Comparison of ENCODE assay signal across 24 cellular contexts in the genomic region with DNA sequence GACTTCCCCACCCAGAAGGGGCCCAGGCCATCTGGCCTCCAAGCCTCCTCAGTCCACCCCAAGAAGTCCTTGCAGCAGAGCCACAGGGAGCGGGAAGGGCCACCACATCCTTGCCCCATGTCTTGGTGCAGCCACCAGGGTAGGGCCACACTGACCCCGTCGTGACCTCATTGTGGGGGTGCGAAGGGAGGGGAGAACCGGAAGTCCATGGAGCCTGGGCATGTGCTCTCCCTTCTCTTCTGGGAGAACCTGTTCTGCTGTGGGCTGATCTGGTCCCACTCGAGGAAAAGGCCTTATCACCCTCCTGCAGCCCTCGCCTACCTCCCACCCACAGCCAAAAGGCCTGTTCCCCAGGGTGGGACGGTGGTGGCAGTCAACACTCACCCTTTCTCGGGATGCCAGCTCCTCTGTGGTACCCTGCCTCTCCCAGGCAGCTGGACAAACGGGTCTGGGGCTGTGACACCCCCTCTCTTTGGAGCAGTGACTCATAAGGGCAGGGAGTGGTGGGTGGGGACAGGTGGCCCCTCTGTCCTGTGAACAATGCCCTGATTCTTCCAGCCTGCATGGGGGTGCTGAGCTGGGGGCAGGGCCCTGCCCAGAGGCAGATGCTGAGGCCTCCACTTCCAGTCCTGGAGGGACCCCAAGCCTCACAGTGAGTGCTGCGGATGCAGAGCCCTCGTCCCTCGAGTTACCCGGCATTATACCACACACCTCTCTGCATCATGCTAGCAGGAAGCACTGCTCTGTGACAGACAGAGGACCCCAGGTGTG. TPM values are rescaled to one million over a fixed set of nuclear protein-coding genes. Genes with fewer than 3 reads are reported as not detected.
DNase-seq lines count a peak whose midpoint lies in the region; ATAC-seq and TF ChIP-seq lines count a peak whose summit lies in the region.
"Had no signal": no experiment of that assay in that cellular context is flagged by ENCODE, and none has a peak within 500 bp of the region (broad histone marks: within the 10 kb centered on the region; RNA-seq: fewer than 3 reads in every experiment).

No MANE protein-coding gene starts in this region.

- WGBS in mammary epithelial cell (ENCODE audit: low coverage, missing lambda C conversion rate), result 43% methylated on average over 9 of the region's 14 CpGs

- H3F3A ChIP-seq in PC-3 (ENCODE audit: low read length, unreplicated experiment), result no peaks in the 10 kb centered on the region

- H3K27ac ChIP-seq in mammary epithelial cell (ENCODE audit: insufficient read depth, low read depth, low read length) (no peak overlapping the region), PC-3 (ENCODE audit: low read length) (no peak overlapping the region), upper lobe of right lung (peak overlapping the region; percentile 47)
- H3K27ac ChIP-seq: adrenal gland, breast epithelium had no signal

- H3K79me2 ChIP-seq in mammary epithelial cell (ENCODE audit: insufficient read depth, low read length), result no peaks in the 10 kb centered on the region
- no peaks in the 10 kb centered on the region for H3K79me2 ChIP-seq in PC-3 (ENCODE audit: low read length)

- no peak for TF ChIP-seq CTCF in mammary epithelial cell (conservative IDR thresholded peaks at IDR 0.05 in 1 of 2, IDR thresholded peaks at IDR 0.05 in 1 of 2; ENCODE audit: extremely low read depth in 1 of 2, insufficient read depth in 1 of 2, low read depth in 1 of 2, low read length in 2 of 2)
- TF ChIP-seq CTCF in MCF 10A (IDR thresholded peaks at IDR 0.05; ENCODE audit: unreplicated experiment), result no peak
- TF ChIP-seq CTCF in PC-3 (conservative IDR thresholded peaks at IDR 0.05; ENCODE audit: low read depth, low read length), result no peak
- TF ChIP-seq CTCF in upper lobe of right lung (IDR thresholded peaks at IDR 0.05), result no peak

- H3K4me1 ChIP-seq in mammary epithelial cell (ENCODE audit: insufficient read depth, low read length), result peaks cover 22% of the 10 kb centered on the region
- peaks cover 21% of the 10 kb centered on the region for H3K4me1 ChIP-seq in PC-3 (ENCODE audit: insufficient read depth, low read length)
- peaks cover 3% of the 10 kb centered on the region for H3K4me1 ChIP-seq in upper lobe of right lung
- H3K4me1 ChIP-seq: breast epithelium had no signal

- DNase-seq in mammary epithelial cell (peak; percentile 15), MCF 10A (ENCODE audit: unreplicated experiment) (no peak), PC-3 (peak; percentile 30), left lobe of liver (ENCODE audit: low spot score) (peak; percentile 45), upper lobe of right lung (peak; percentile 85), NCI-H510A (lab: John Stamatoyannopoulos, UW) (no peak), SHP77 (lab: John Stamatoyannopoulos, UW) (no peak)
- DNase-seq: ACHN; activated CD4-positive, alpha-beta T cell treated with anti-CD3 and anti-CD28 coated beads for 48 hours; activated effector memory CD4-positive, alpha-beta T cell treated with Interleukin-2 at 50 U/mL for 16 hours; CD4-positive, alpha-beta T cell; DND-41; NCI-H1417 treated with DMSO at 0.1 percent for 48 hours; NCI-H82; small intestine; stimulated activated CD4-positive, alpha-beta T cell treated with anti-CD3 and anti-CD28 coated beads, Interleukin-4, amount 100 ng/mL, for 24 hours; SW 1271 had no signal

- H3K9ac ChIP-seq in mammary epithelial cell (ENCODE audit: insufficient read depth, low read length), result no peak overlapping the region
- H3K9ac ChIP-seq in PC-3 (ENCODE audit: low read length), result no peak overlapping the region

- no peaks in the 10 kb centered on the region for H3K9me2 ChIP-seq in PC-3 (replicated peaks; ENCODE audit: low read length)

- peak; percentile 32; the same call in 1 of the 2 replicates for ATAC-seq in PC-3
- ATAC-seq in left lobe of liver, result no peak
- peak; percentile 50 for ATAC-seq in upper lobe of right lung
- ATAC-seq in GM21423 (IDR thresholded peaks at IDR 0.05; ENCODE audit: unreplicated experiment), result no peak

- H3K27me3 ChIP-seq in mammary epithelial cell (ENCODE audit: insufficient read depth, low read length) (no peaks in the 10 kb centered on the region), PC-3 (ENCODE audit: low read length) (no peaks in the 10 kb centered on the region), upper lobe of right lung (no peaks in the 10 kb centered on the region)
- H3K27me3 ChIP-seq: adrenal gland, breast epithelium had no signal

- H3K4me3 Mint-ChIP-seq in MCF 10A (ENCODE audit: unreplicated experiment), result no peak overlapping the region
- H3K4me3 Mint-ChIP-seq: CD4-positive, alpha-beta T cell; nephron had no signal

- no peaks in the 10 kb centered on the region for H3K27me3 Mint-ChIP-seq in MCF 10A (ENCODE audit: insufficient read depth, unreplicated experiment)
- H3K27me3 Mint-ChIP-seq: CD4-positive, alpha-beta T cell had no signal

- H3K4me1 Mint-ChIP-seq in MCF 10A (ENCODE audit: insufficient read depth, unreplicated experiment), result peaks cover 11% of the 10 kb centered on the region
- H3K4me1 Mint-ChIP-seq: nephron had no signal

- dilution Hi-C loops in mammary epithelial cell (cut with HindIII; ENCODE audit: low sequenced_read_pairs), result no loop called here

- no peak overlapping the region for H3K27ac Mint-ChIP-seq in MCF 10A (ENCODE audit: low read depth, unreplicated experiment)
- H3K27ac Mint-ChIP-seq: CD4-positive, alpha-beta T cell; nephron; progenitor cell of endocrine pancreas had no signal

- intact Hi-C loops in mammary epithelial cell (cut with micrococcal nuclease), result no loop called here
- intact Hi-C loops in MCF 10A (cut with micrococcal nuclease), result no loop called here
- intact Hi-C loops in PC-3 (cut with micrococcal nuclease), result no loop called here
- intact Hi-C loops in upper lobe of right lung (cut with DNase I), result no loop called here

- in situ Hi-C loops in mammary epithelial cell (cut with MboI; ENCODE audit: low sequenced_read_pairs in 2 of 2), result no loop called here

- H3K4me3 ChIP-seq in mammary epithelial cell (replicated peaks in 1 of 3; ENCODE audit: insufficient read depth in 1 of 3, low read depth in 2 of 3, low read length in 3 of 3) (no peak overlapping the region), PC-3 (ENCODE audit: low read length) (no peak overlapping the region), upper lobe of right lung (no peak overlapping the region)
- H3K4me3 ChIP-seq: adrenal gland, breast epithelium had no signal

- no peaks in the 10 kb centered on the region for H3K9me3 Mint-ChIP-seq in MCF 10A (ENCODE audit: unreplicated experiment)
- H3K9me3 Mint-ChIP-seq: CD4-positive, alpha-beta T cell had no signal

- H3K36me3 ChIP-seq in mammary epithelial cell (ENCODE audit: insufficient read depth, low read length), result no peaks in the 10 kb centered on the region
- H3K36me3 ChIP-seq in PC-3 (ENCODE audit: low read depth, low read length), result no peaks in the 10 kb centered on the region
- H3K36me3 ChIP-seq in upper lobe of right lung, result no peaks in the 10 kb centered on the region
- H3K36me3 ChIP-seq: adrenal gland, breast epithelium had no signal

- H4K20me1 ChIP-seq in mammary epithelial cell (ENCODE audit: insufficient read depth, low read length) (no peaks in the 10 kb centered on the region), PC-3 (ENCODE audit: low read length) (no peaks in the 10 kb centered on the region)

- POLR2A ChIA-PET in MCF 10A (lab: Yijun Ruan, JAX) (no interaction called here), PC-3 (lab: Charles Lee; ENCODE audit: unreplicated experiment) (no interaction called here)

- BruUV-seq in mammary epithelial cell (replicated peaks; lab: Mats Ljungman, UMichigan) (no TSS peak), MCF 10A (replicated peaks; lab: Mats Ljungman, UMichigan) (no TSS peak), PC-3 (replicated peaks; lab: Mats Ljungman, UMichigan) (no TSS peak)

- H3K9me3 ChIP-seq in mammary epithelial cell (replicated peaks; ENCODE audit: insufficient read depth, low read length), result no peaks in the 10 kb centered on the region
- H3K9me3 ChIP-seq in PC-3 (ENCODE audit: low read length), result no peaks in the 10 kb centered on the region
- H3K9me3 ChIP-seq in upper lobe of right lung, result no peaks in the 10 kb centered on the region
- H3K9me3 ChIP-seq: adrenal gland had no signal

- H2AFZ ChIP-seq in mammary epithelial cell (ENCODE audit: low read depth, low read length) (no peak overlapping the region), PC-3 (ENCODE audit: low read length) (no peak overlapping the region)

- H3K4me2 ChIP-seq in mammary epithelial cell (ENCODE audit: insufficient read depth, low read depth, low read length) (no peak overlapping the region), PC-3 (ENCODE audit: low read length) (no peak overlapping the region)

- CTCF ChIA-PET in mammary epithelial cell (lab: Charles Lee; ENCODE audit: low non-redundant PET), result no interaction called here
- CTCF ChIA-PET in MCF 10A (lab: Yijun Ruan, JAX), result interaction anchor here (0.7 to 1.1 kb wide), 2 partner anchors 47 to 54 kb away, joined by 4 to 6 read pairs; no protein-coding TSS in a partner anchor
- CTCF ChIA-PET in PC-3 (lab: Charles Lee), result no interaction called here

- H3K36me3 Mint-ChIP-seq in MCF 10A (ENCODE audit: insufficient read depth, unreplicated experiment), result peaks cover 5% of the 10 kb centered on the region

RNA-seq across cellular contexts. Expression of a gene that starts 14.6 kb away (rescaled TPM):
- total RNA-seq in mammary epithelial cell (100 to 1,000 TPM; 550 to 659 TPM), MCF 10A (2022) (366 and 367 TPM in 2 replicates), PC-3 (2014; rRNA removed) (308 and 358 TPM in 2 replicates), left lobe of liver (564 TPM), upper lobe of right lung (2,038 TPM)
- 569 TPM for polyA plus RNA-seq in mammary epithelial cell
- polyA minus RNA-seq in mammary epithelial cell, result 834 TPM

RNA-seq across cellular contexts. Expression of a gene that starts 27.9 kb away (rescaled TPM):
- total RNA-seq in mammary epithelial cell (10 to 100 TPM; 10.2 to 32.3 TPM), MCF 10A (2022) (1.9 and 2.0 TPM in 2 replicates), PC-3 (2014; rRNA removed) (0.58 and 1.4 TPM in 2 replicates), left lobe of liver (15.7 TPM), upper lobe of right lung (7.9 TPM)
- polyA plus RNA-seq in mammary epithelial cell, result 8.2 TPM
- polyA minus RNA-seq in mammary epithelial cell, result 5.4 TPM
- total RNA-seq: epithelial cell of proximal tubule had no signal

RNA-seq across cellular contexts. Expression of a gene that starts 56.5 kb away (rescaled TPM):
- total RNA-seq in mammary epithelial cell (100 to 1,000 TPM; 103 to 209 TPM), MCF 10A (2022) (141 and 308 TPM in 2 replicates), PC-3 (2014; rRNA removed) (4.7 and 7.8 TPM in 2 replicates), left lobe of liver (0.30 TPM), upper lobe of right lung (12.5 TPM)
- polyA plus RNA-seq in mammary epithelial cell, result 57.2 TPM
- 4.9 TPM for polyA minus RNA-seq in mammary epithelial cell
- total RNA-seq: CD4-positive, alpha-beta T cell; frontal cortex had no signal

Comparison
In these comparisons a context has a peak if more than half of its experiments do, and no peak if none do; other contexts are left out.
1. DNase-seq: peak in mammary epithelial cell (single experiment), PC-3 (single experiment), left lobe of liver (single experiment) and upper lobe of right lung (single experiment); none in MCF 10A (single experiment), NCI-H510A (single experiment) and SHP77 (0 of 2).
2. ATAC-seq: peak in PC-3 (single experiment) and upper lobe of right lung (single experiment); none in left lobe of liver (single experiment) and GM21423 (single experiment).